Comparison of ENCODE assay signal across 8 cellular contexts in the genomic region with DNA sequence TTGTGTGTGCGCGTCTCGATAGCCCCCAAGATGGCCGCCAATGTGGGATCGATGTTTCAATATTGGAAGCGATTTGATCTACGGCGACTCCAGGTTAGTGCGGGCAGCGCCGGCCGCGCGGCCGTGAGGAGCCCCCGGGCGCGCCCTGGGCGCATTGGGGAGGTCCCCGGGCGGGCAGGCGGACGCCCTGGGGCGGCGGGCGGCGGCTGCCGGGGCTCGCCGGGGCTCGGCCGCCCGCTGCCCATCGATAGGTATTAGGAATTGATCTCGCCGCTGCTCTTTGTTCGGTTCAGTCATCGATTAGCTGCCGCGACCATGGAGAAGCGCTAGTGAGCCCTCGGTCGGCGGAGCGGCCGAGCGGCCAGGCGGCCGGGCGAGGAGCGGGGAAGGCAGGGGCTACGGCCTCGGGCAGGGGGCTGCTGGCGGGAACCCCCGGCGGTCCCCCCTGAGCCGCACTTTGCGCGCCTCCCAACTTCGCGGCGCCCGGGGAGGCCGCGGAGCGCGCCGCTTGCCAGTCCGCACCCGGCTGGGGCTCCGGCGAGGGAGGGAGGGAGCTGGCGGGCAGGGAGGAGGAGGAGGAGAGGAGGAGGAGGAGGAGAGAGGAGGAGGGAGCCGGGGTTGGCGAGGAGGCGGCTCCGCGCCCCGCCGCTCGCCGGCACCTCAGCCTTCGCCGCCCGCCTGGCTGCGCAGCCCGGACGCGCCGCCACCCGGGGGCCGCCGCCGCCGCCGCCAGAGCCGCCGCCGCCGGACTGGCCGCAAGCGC. TPM values are rescaled to one million over a fixed set of nuclear protein-coding genes. Genes with fewer than 3 reads are reported as not detected.
DNase-seq lines count a peak whose midpoint lies in the region; ATAC-seq and TF ChIP-seq lines count a peak whose summit lies in the region.

Gene CUX2, plus strand, starts transcription at position 18 of the 763 bp plus-strand sequence.

- BruUV-seq in MCF 10A (replicated peaks; lab: Mats Ljungman, UMichigan) = no TSS peak
- BruUV-seq in Calu3 (replicated peaks; lab: Mats Ljungman, UMichigan) = no TSS peak

- H3K4me3 Mint-ChIP-seq in CD4-positive, alpha-beta memory T cell = peak within 1 kb of the TSS; percentile 69 to 86 (median 80)
- H3K4me3 Mint-ChIP-seq in MCF 10A (ENCODE audit: unreplicated experiment) (peak within 1 kb of the TSS; percentile 85), Calu3 (ENCODE audit: low read depth, unreplicated experiment) (no peak within 1 kb of the TSS)
- peak within 1 kb of the TSS; percentile 72 to 90 (median 80) for H3K4me3 Mint-ChIP-seq in naive thymus-derived CD8-positive, alpha-beta T cell

- peaks cover 0 to 2% (median 0%) of the 10 kb centered on the region in 8 donors for H3K9me3 Mint-ChIP-seq in CD4-positive, alpha-beta memory T cell
- no peaks in the 10 kb centered on the region for H3K9me3 Mint-ChIP-seq in MCF 10A (ENCODE audit: unreplicated experiment)
- H3K9me3 Mint-ChIP-seq in naive thymus-derived CD8-positive, alpha-beta T cell = no peaks in the 10 kb centered on the region
- no peaks in the 10 kb centered on the region for H3K9me3 Mint-ChIP-seq in Calu3 (ENCODE audit: low read depth, unreplicated experiment)

- no peaks in the 10 kb centered on the region for H3K36me3 Mint-ChIP-seq in CD4-positive, alpha-beta memory T cell
- H3K36me3 Mint-ChIP-seq in MCF 10A (ENCODE audit: insufficient read depth, unreplicated experiment) = no peaks in the 10 kb centered on the region
- H3K36me3 Mint-ChIP-seq in naive thymus-derived CD8-positive, alpha-beta T cell = peaks cover 0 to 7% (median 0%) of the 10 kb centered on the region in 3 donors
- H3K36me3 Mint-ChIP-seq in Calu3 (ENCODE audit: insufficient read depth, unreplicated experiment) = no peaks in the 10 kb centered on the region

- H3K27ac Mint-ChIP-seq in CD4-positive, alpha-beta memory T cell = peak within 1 kb of the TSS in 1 of 7 donors; percentile 30
- H3K27ac Mint-ChIP-seq in MCF 10A (ENCODE audit: low read depth, unreplicated experiment) = no peak within 1 kb of the TSS
- no peak within 1 kb of the TSS for H3K27ac Mint-ChIP-seq in naive thymus-derived CD8-positive, alpha-beta T cell
- H3K27ac Mint-ChIP-seq in Calu3 (ENCODE audit: unreplicated experiment) = no peak within 1 kb of the TSS

- CTCF ChIA-PET in CD4-positive, alpha-beta memory T cell (lab: Charles Lee; ENCODE audit: partially characterized antibody) = no interaction called here
- CTCF ChIA-PET in MCF 10A (lab: Yijun Ruan, JAX) (no interaction called here), Calu3 (lab: Charles Lee) (no interaction called here)

- no peak within 1 kb of the TSS for H3K4me3 ChIP-seq in CD4-positive, alpha-beta memory T cell (ENCODE audit: low read length in 2 of 2)
- H3K4me3 ChIP-seq in MG63 = no peak within 1 kb of the TSS

- intact Hi-C loops in CD4-positive, alpha-beta memory T cell (cut with micrococcal nuclease) = no loop called here
- intact Hi-C loops in MCF 10A (cut with micrococcal nuclease) = no loop called here
- intact Hi-C loops in Calu3 (cut with micrococcal nuclease; ENCODE audit: unreplicated experiment) = no loop called here

- peak in 1 of 2 donors; percentile 42 for ATAC-seq in naive thymus-derived CD8-positive, alpha-beta T cell
- ATAC-seq in GM18502 (IDR thresholded peaks at IDR 0.05; ENCODE audit: poor library complexity, unreplicated experiment) = no peak
- no peak for ATAC-seq in GM19035 (IDR thresholded peaks at IDR 0.05; ENCODE audit: unreplicated experiment)

- peak in 1 of 5 donors; percentile 8 for DNase-seq in CD4-positive, alpha-beta memory T cell
- DNase-seq in MG63 (peak; percentile 12), MCF 10A (ENCODE audit: unreplicated experiment) (no peak), Calu3 (no peak), DMS79 (lab: John Stamatoyannopoulos, UW) (no peak)
- DNase-seq in naive thymus-derived CD8-positive, alpha-beta T cell = no peak

- H3K27me3 Mint-ChIP-seq in CD4-positive, alpha-beta memory T cell = peaks cover 45 to 47% of the 10 kb centered on the region in 2 donors
- peaks cover 76% of the 10 kb centered on the region for H3K27me3 Mint-ChIP-seq in MCF 10A (ENCODE audit: insufficient read depth, unreplicated experiment)
- peaks cover 30 to 75% (median 63%) of the 10 kb centered on the region in 5 donors for H3K27me3 Mint-ChIP-seq in naive thymus-derived CD8-positive, alpha-beta T cell
- H3K27me3 Mint-ChIP-seq in Calu3 (ENCODE audit: unreplicated experiment) = peaks cover 86% of the 10 kb centered on the region

- H3K9me3 ChIP-seq in CD4-positive, alpha-beta memory T cell (ENCODE audit: control insufficient read depth in 1 of 2, low read length in 2 of 2) = no peaks in the 10 kb centered on the region
- H3K9me3 ChIP-seq in MG63 = no peaks in the 10 kb centered on the region

- peaks cover 33% of the 10 kb centered on the region for H3K27me3 ChIP-seq in CD4-positive, alpha-beta memory T cell (ENCODE audit: insufficient read depth, low read length)
- peaks cover 79% of the 10 kb centered on the region for H3K27me3 ChIP-seq in MG63

- H3K36me3 ChIP-seq in CD4-positive, alpha-beta memory T cell (ENCODE audit: insufficient read depth, low read length) = no peaks in the 10 kb centered on the region
- no peaks in the 10 kb centered on the region for H3K36me3 ChIP-seq in MG63

- peaks cover 24% of the 10 kb centered on the region for H3K4me1 ChIP-seq in CD4-positive, alpha-beta memory T cell (ENCODE audit: insufficient read depth, low read length)

- POLR2A ChIA-PET in CD4-positive, alpha-beta memory T cell (lab: Charles Lee; ENCODE audit: partially characterized antibody) = no interaction called here
- POLR2A ChIA-PET in MCF 10A (lab: Yijun Ruan, JAX) = no interaction called here
- POLR2A ChIA-PET in naive thymus-derived CD8-positive, alpha-beta T cell (lab: Charles Lee) = no interaction called here

- H3K4me1 Mint-ChIP-seq in CD4-positive, alpha-beta memory T cell = peaks cover 16 to 30% (median 18%) of the 10 kb centered on the region in 4 donors
- H3K4me1 Mint-ChIP-seq in MCF 10A (ENCODE audit: insufficient read depth, unreplicated experiment) (peaks cover 12% of the 10 kb centered on the region), Calu3 (ENCODE audit: low read depth, unreplicated experiment) (no peaks in the 10 kb centered on the region)
- H3K4me1 Mint-ChIP-seq in naive thymus-derived CD8-positive, alpha-beta T cell = peaks cover 18 to 31% (median 22%) of the 10 kb centered on the region in 4 donors

- no peak within 1 kb of the TSS for H3K27ac ChIP-seq in CD4-positive, alpha-beta memory T cell (ENCODE audit: low read depth, low read length)

- no peak for TF ChIP-seq CTCF in MCF 10A (IDR thresholded peaks at IDR 0.05; ENCODE audit: unreplicated experiment)
- TF ChIP-seq CTCF in Calu3 (IDR thresholded peaks at IDR 0.05; ENCODE audit: unreplicated experiment) = no peak

RNA-seq across cellular contexts. Expression of gene CUX2, which starts in this region (rescaled TPM):
- total RNA-seq in CD4-positive, alpha-beta memory T cell = not detected
- polyA plus RNA-seq in CD4-positive, alpha-beta memory T cell = not detected
- total RNA-seq in MG63 (2014; rRNA removed; shearing (Covaris generic); ENCODE audit: low replicate concordance) = not detected in 2 replicates
- total RNA-seq in MCF 10A (2022) (0.29 and 0.61 TPM in 2 replicates), Calu3 (2022) (not detected in 2 replicates)
- under 1 TPM in 1 of 2 experiments, not detected in 1; 0.05 TPM for total RNA-seq in naive thymus-derived CD8-positive, alpha-beta T cell
- polyA plus RNA-seq in naive thymus-derived CD8-positive, alpha-beta T cell = under 1 TPM in 2 of 3 donors, not detected in 1; 0.02 to 0.07 TPM

Comparison
In these comparisons a context has a peak if more than half of its experiments do, and no peak if none do; other contexts are left out.
1. Peak in DNase-seq in MG63; RNA of the gene not detected or under 1 TPM.